8 cellular contexts compared by ENCODE assay signal in genomic region chr3:72756900-72757299, GRCh38.
DNase-seq lines count a peak whose midpoint lies in the region; ATAC-seq and TF ChIP-seq lines count a peak whose summit lies in the region.

No MANE protein-coding gene starts in this region.

- H3K4me1 ChIP-seq in prostate gland (replicated peaks): no peaks in the 10 kb centered on the region

- DNase-seq in RPMI8226 (peak; percentile 77), immature natural killer cell (peak; percentile 19 to 38 (median 37)), prostate gland (ENCODE audit: low spot score) (no peak), nucleus accumbens (lab: John Stamatoyannopoulos, UW) (no peak), WERI-Rb-1 (no peak), cardiac septum (ENCODE audit: low spot score) (no peak)

- peak overlapping the region; percentile 5 to 88 (median 81) for H3K27ac Mint-ChIP-seq in immature natural killer cell

- ATAC-seq in GM19025 (IDR thresholded peaks at IDR 0.05; ENCODE audit: low read depth, unreplicated experiment): peak; percentile 100
- ATAC-seq in HG02938 (IDR thresholded peaks at IDR 0.05; ENCODE audit: unreplicated experiment): peak; percentile 100

- H3K27me3 Mint-ChIP-seq in immature natural killer cell (ENCODE audit: low read depth in 3 of 3): no peaks in the 10 kb centered on the region

- H3K27ac ChIP-seq in prostate gland: no peak overlapping the region
- H3K27ac ChIP-seq in WERI-Rb-1: no peak overlapping the region

- peaks cover 3 to 12% (median 10%) of the 10 kb centered on the region in 3 donors for H3K36me3 Mint-ChIP-seq in immature natural killer cell

- WGBS in prostate gland: 60% methylated on average over 3 of the region's 3 CpGs

- H3K9me3 ChIP-seq in prostate gland (no peaks in the 10 kb centered on the region), WERI-Rb-1 (ENCODE audit: severe bottlenecking) (no peaks in the 10 kb centered on the region)

- no peak for TF ChIP-seq POLR2A in prostate gland (IDR thresholded peaks at IDR 0.05)

- no peaks in the 10 kb centered on the region for H3K27me3 ChIP-seq in prostate gland (replicated peaks; ENCODE audit: insufficient read depth)
- H3K27me3 ChIP-seq in WERI-Rb-1 (ENCODE audit: insufficient read depth, low read depth, severe bottlenecking): no peaks in the 10 kb centered on the region

- H3K4me3 ChIP-seq in prostate gland (no peak overlapping the region), WERI-Rb-1 (ENCODE audit: low read depth, low read length) (no peak overlapping the region)

- H3K36me3 ChIP-seq in prostate gland: no peaks in the 10 kb centered on the region
- no peaks in the 10 kb centered on the region for H3K36me3 ChIP-seq in WERI-Rb-1

- TF ChIP-seq CTCF in prostate gland (IDR thresholded peaks at IDR 0.05) (no peak), WERI-Rb-1 (IDR thresholded peaks at IDR 0.05; ENCODE audit: low read depth, low read length) (no peak)

- peaks cover 16 to 20% of the 10 kb centered on the region in 2 donors for H3K4me1 Mint-ChIP-seq in immature natural killer cell

- peak overlapping the region; percentile 26 to 71 (median 58) for H3K4me3 Mint-ChIP-seq in immature natural killer cell

- intact Hi-C loops in prostate gland (cut with DNase I): no loop called here
- intact Hi-C loops in cardiac septum (cut with DNase I): no loop called here

- no peaks in the 10 kb centered on the region for H3K9me3 Mint-ChIP-seq in immature natural killer cell

Comparison
In these comparisons a context has a peak if more than half of its experiments do, and no peak if none do; other contexts are left out.
1. DNase-seq: peak in RPMI8226 (single experiment) and immature natural killer cell (3 of 3); none in prostate gland (single experiment), nucleus accumbens (0 of 56), WERI-Rb-1 (single experiment) and cardiac septum (single experiment).